11 cellular contexts compared by ENCODE assay signal in genomic region chr13:36154567-36155231, GRCh38. TPM values are rescaled to one million over a fixed set of nuclear protein-coding genes. Genes with fewer than 3 reads are reported as not detected.
DNase-seq lines count a peak whose midpoint lies in the region; ATAC-seq, FAIRE-seq and TF ChIP-seq lines count a peak whose summit lies in the region.
"Had no signal": no experiment of that assay in that cellular context is flagged by ENCODE, and none has a peak within 500 bp of the region (broad histone marks: within the 10 kb centered on the region; RNA-seq: fewer than 3 reads in every experiment).

No MANE protein-coding gene starts in this region.

- H2BK5ac ChIP-seq in H9 (ENCODE audit: insufficient read length, low read length) (no peak overlapping the region), H1 (ENCODE audit: low read depth, low read length) (no peak overlapping the region)

- no peak for TF ChIP-seq POLR2A in H1 (IDR thresholded peaks at IDR 0.05; ENCODE audit: control extremely low read depth in 1 of 2, low read depth in 2 of 2, low read length in 2 of 2)

- no peaks in the 10 kb centered on the region for H3K27me3 ChIP-seq in H9 (ENCODE audit: insufficient read depth, low read length)
- H3K27me3 ChIP-seq in H1 (replicated peaks in 1 of 4; ENCODE audit: control insufficient read depth in 3 of 4, extremely low read depth in 1 of 4, insufficient read depth in 3 of 4, low read length in 3 of 4): peaks cover 0 to 3% (median 0%) of the 10 kb centered on the region in 4 experiments; a peak in 1 of 7 replicates
- H3K27me3 ChIP-seq in kidney epithelial cell (ENCODE audit: control insufficient read depth, insufficient read depth, low read length): no peaks in the 10 kb centered on the region

- no peak overlapping the region for H3K23ac ChIP-seq in H9 (ENCODE audit: insufficient read length, low read depth, low read length)
- no peak overlapping the region for H3K23ac ChIP-seq in H1 (ENCODE audit: insufficient read length)

- TF ChIP-seq RAD21 in H1 (IDR thresholded peaks at IDR 0.05 in 1 of 2, conservative IDR thresholded peaks at IDR 0.05 in 1 of 2; ENCODE audit: low read depth in 2 of 2, low read length in 2 of 2): peak in 1 of 2 experiments; percentile 28; a peak in 1 of 4 replicates

- H4K20me1 ChIP-seq in H9 (ENCODE audit: control insufficient read depth, insufficient read depth, insufficient read length): no peaks in the 10 kb centered on the region
- H4K20me1 ChIP-seq in H1 (replicated peaks in 1 of 2; ENCODE audit: control insufficient read depth in 1 of 2, insufficient read depth in 2 of 2, low read length in 2 of 2): no peaks in the 10 kb centered on the region

- no peak overlapping the region for H4K8ac ChIP-seq in H9 (replicated peaks; ENCODE audit: insufficient read length, low read depth, low read length)
- H4K8ac ChIP-seq in H1 (ENCODE audit: extremely low read depth, insufficient read depth, low read length): no peak overlapping the region; the same call in 1 of the 2 replicates

- peaks cover 3 to 9% of the 10 kb centered on the region in 2 experiments; a peak in 3 of 5 replicates for H3K9me3 Mint-ChIP-seq in H9

- H3K27ac Mint-ChIP-seq in H9: no peak overlapping the region
- H3K27ac Mint-ChIP-seq: activated T-helper 2 cell treated with anti-CD3 and anti-CD28 coated beads, Interferon-gamma antibody, Interleukin-2, Interleukin-4, amounts not matched to agents 10 μg/mL and 5 μg/mL and 100 μg/mL, durations not matched to agents 14 hours and 24 hours and 36 hours had no signal

- peaks cover 26% of the 10 kb centered on the region for H3K27me3 Mint-ChIP-seq in H9 (ENCODE audit: low read depth)

- H3T11ph ChIP-seq in H9 (ENCODE audit: low read length): no peak overlapping the region

- H2BK12ac ChIP-seq in H9 (ENCODE audit: insufficient read length, low read depth, low read length): no peak overlapping the region
- no peak overlapping the region for H2BK12ac ChIP-seq in H1 (ENCODE audit: low read depth, low read length)

- peaks cover 2 to 6% of the 10 kb centered on the region in 2 experiments for H3K4me1 Mint-ChIP-seq in H9
- H3K4me1 Mint-ChIP-seq: stimulated activated naive CD8-positive, alpha-beta T cell treated with anti-CD3 and anti-CD28 coated beads, Interleukin-15, amount 100 ng/mL, for 72 hours had no signal

- FAIRE-seq in H1 (lab: Jason Lieb, UNC): no peak
- FAIRE-seq: keratinocyte had no signal

- no peaks in the 10 kb centered on the region for H3K79me1 ChIP-seq in H9 (ENCODE audit: insufficient read depth, low read depth, low read length, poor library complexity, severe bottlenecking)
- H3K79me1 ChIP-seq in H1 (ENCODE audit: low read depth, low read length): no peaks in the 10 kb centered on the region

- no peaks in the 10 kb centered on the region for H3K9me3 ChIP-seq in H9 (ENCODE audit: control insufficient read depth, low read depth, low read length)
- 0 out of 4 replicates have a peak, but pooled peaks cover 0 to 2% of the 10 kb centered on the region in 2 experiments for H3K9me3 ChIP-seq in H1 (ENCODE audit: insufficient read depth in 2 of 2, low read depth in 1 of 2, low read length in 1 of 2)

- H3K4me1 ChIP-seq in H9 (ENCODE audit: insufficient read depth, low read length): no peaks in the 10 kb centered on the region
- H3K4me1 ChIP-seq in H1 (replicated peaks in 1 of 4; ENCODE audit: control insufficient read depth in 3 of 4, insufficient read depth in 4 of 4, low read length in 3 of 4): no peaks in the 10 kb centered on the region

- intact Hi-C loops in sciatic nerve (cut with DNase I): no loop called here

- peak overlapping the region; percentile 49 to 77 for H3K4me3 Mint-ChIP-seq in H9
- H3K4me3 Mint-ChIP-seq: stimulated activated naive CD8-positive, alpha-beta T cell treated with anti-CD3 and anti-CD28 coated beads, Interleukin-15, amount 100 ng/mL, for 72 hours had no signal

- CTCF ChIA-PET in H1 (lab: Charles Lee; ENCODE audit: partially characterized antibody): interaction anchor here (1.2 kb wide), 2 partner anchors 12 to 120 kb away, joined by 3 read pairs; no protein-coding TSS in a partner anchor

- no peak overlapping the region for H2AFZ ChIP-seq in H9 (ENCODE audit: low read length)
- H2AFZ ChIP-seq in H1 (ENCODE audit: low read length): peak overlapping the region; percentile 47

- WGBS in H9 (ENCODE audit: extremely low coverage, insufficient read length, low lambda C conversion rate): no CpG with 5 or more reads among the region's 34 CpGs
- WGBS in H1 (ENCODE audit: extremely low coverage in 1 of 2, insufficient coverage in 1 of 2, insufficient read length in 1 of 2, insufficient replicate concordance in 2 of 2, low coverage in 1 of 2, low lambda C conversion rate in 2 of 2, missing lambda C conversion rate in 1 of 2), 2 experiments: 20% methylated on average over 33 of the region's 34 CpGs; no CpG with 5 or more reads in 1 of the 2 experiments

- POLR2A ChIA-PET in H1 (lab: Charles Lee; ENCODE audit: partially characterized antibody): interaction anchor here (0.5 kb wide), 1 partner anchor 69 kb away, joined by 3 read pairs; no protein-coding TSS in a partner anchor

- no peak overlapping the region for H3K27ac ChIP-seq in H9 (ENCODE audit: insufficient read length, low read depth, low read length)
- no peak overlapping the region for H3K27ac ChIP-seq in H1 (ENCODE audit: low read depth, low read length)

- DNase-seq in H9: peak; percentile 60
- DNase-seq in H1 (ENCODE audit: low read depth in 1 of 2, low spot score in 2 of 2): peak in 1 of 2 experiments; percentile 69
- no peak for DNase-seq in kidney epithelial cell (ENCODE audit: low read depth)
- DNase-seq in sciatic nerve (ENCODE audit: low spot score): no peak
- DNase-seq in GDM1 (lab: John Stamatoyannopoulos, UW): no peak
- no peak for DNase-seq in SHP77 treated with DMSO at 0.1 percent for 48 hours (lab: John Stamatoyannopoulos, UW)
- DNase-seq: stimulated activated naive CD8-positive, alpha-beta T cell treated with anti-CD3 and anti-CD28 coated beads, Interleukin-15, amount 100 ng/mL, for 72 hours had no signal

- H4K5ac ChIP-seq in H9 (ENCODE audit: insufficient read length, low read depth, low read length): no peak overlapping the region
- no peak overlapping the region for H4K5ac ChIP-seq in H1 (ENCODE audit: insufficient read length, low read depth, low read length)

- H2BK15ac ChIP-seq in H9 (ENCODE audit: low read depth, low read length) (no peak overlapping the region), H1 (ENCODE audit: low read length) (no peak overlapping the region)

- no peak overlapping the region for H3K56ac ChIP-seq in H9 (ENCODE audit: insufficient read length, low read depth, low read length)
- no peak overlapping the region for H3K56ac ChIP-seq in H1 (replicated peaks; ENCODE audit: insufficient read length, low read depth, low read length)

- H3K36me3 Mint-ChIP-seq in H9 (ENCODE audit: insufficient read depth in 1 of 3, low read depth in 3 of 3): peaks cover 0 to 3% (median 0%) of the 10 kb centered on the region in 3 experiments; a peak in 2 of 7 replicates

- no peak overlapping the region for H2AK5ac ChIP-seq in H9 (ENCODE audit: insufficient read length, low read length)
- H2AK5ac ChIP-seq in H1 (ENCODE audit: low read depth, low read length): no peak overlapping the region

- H3K14ac ChIP-seq in H9 (ENCODE audit: insufficient read depth, low read length): no peak overlapping the region
- no peak overlapping the region for H3K14ac ChIP-seq in H1 (ENCODE audit: insufficient read length)

- no peak overlapping the region for H2BK20ac ChIP-seq in H9 (ENCODE audit: low read depth, low read length, poor library complexity, severe bottlenecking)
- H2BK20ac ChIP-seq in H1 (ENCODE audit: low read length): no peak overlapping the region

- no peaks in the 10 kb centered on the region for H3K36me3 ChIP-seq in H1 (ENCODE audit: control insufficient read depth in 2 of 4, insufficient read depth in 4 of 4, low read length in 3 of 4)
- H3K36me3 ChIP-seq in kidney epithelial cell (ENCODE audit: control insufficient read depth, insufficient read depth, low read length): no peaks in the 10 kb centered on the region

- H3K9ac ChIP-seq in H9 (ENCODE audit: extremely low read depth, insufficient read length, low read length) (no peak overlapping the region), H1 (replicated peaks in 1 of 4; ENCODE audit: extremely low read depth in 1 of 4, low read depth in 3 of 4, low read length in 3 of 4) (no peak overlapping the region)

- H4K91ac ChIP-seq in H9 (ENCODE audit: insufficient read length, low read depth, low read length) (no peak overlapping the region), H1 (replicated peaks; ENCODE audit: insufficient read length, low read length) (no peak overlapping the region)

- H3K79me2 ChIP-seq in H9 (ENCODE audit: insufficient read depth, low read length) (no peaks in the 10 kb centered on the region), H1 (ENCODE audit: control insufficient read depth in 1 of 2, insufficient read depth in 2 of 2, low read length in 2 of 2) (no peaks in the 10 kb centered on the region)

- peak overlapping the region; percentile 43 for H3K4me2 ChIP-seq in H9 (ENCODE audit: insufficient read depth, insufficient read length, low read length)
- peak overlapping the region; percentile 61 for H3K4me2 ChIP-seq in H1 (ENCODE audit: insufficient read depth in 1 of 2, low read depth in 2 of 2, low read length in 2 of 2)

- TF ChIP-seq CTCF in H9 (conservative IDR thresholded peaks at IDR 0.05): peak; percentile 20; the same call in 1 of the 3 replicates
- TF ChIP-seq CTCF in H1 (IDR thresholded peaks at IDR 0.05; ENCODE audit: control extremely low read depth in 1 of 3, insufficient read depth in 1 of 3, low read depth in 1 of 3, low read length in 3 of 3): no peak; a peak in 1 of 4 replicates
- TF ChIP-seq CTCF in kidney epithelial cell (IDR thresholded peaks at IDR 0.05; ENCODE audit: insufficient read depth, low read length, poor library complexity, severe bottlenecking): no peak

- H2BK120ac ChIP-seq in H9 (ENCODE audit: low read depth, low read length, poor library complexity, severe bottlenecking) (no peak overlapping the region), H1 (replicated peaks; ENCODE audit: low read depth, low read length) (no peak overlapping the region)

- H3K18ac ChIP-seq in H9 (ENCODE audit: insufficient read length, low read depth, low read length) (no peak overlapping the region), H1 (ENCODE audit: extremely low read depth, low read length) (no peak overlapping the region)

- peak; percentile 51 for ATAC-seq in sciatic nerve
- no peak for ATAC-seq in GM18861 (IDR thresholded peaks at IDR 0.05; ENCODE audit: unreplicated experiment)
- ATAC-seq in GM19455 (IDR thresholded peaks at IDR 0.05; ENCODE audit: unreplicated experiment): no peak
- ATAC-seq: stimulated activated naive CD8-positive, alpha-beta T cell treated with anti-CD3 and anti-CD28 coated beads, Interleukin-15, amount 100 ng/mL, for 72 hours had no signal

- H3K23me2 ChIP-seq in H9 (ENCODE audit: insufficient read length, low read depth, low read length, poor library complexity, severe bottlenecking): peaks cover 4% of the 10 kb centered on the region
- peaks cover 3% of the 10 kb centered on the region; the same call in 1 of the 2 replicates for H3K23me2 ChIP-seq in H1 (ENCODE audit: low read depth, low read length)

- H3K4me3 ChIP-seq in H1 (ENCODE audit: extremely low read depth in 1 of 4, insufficient read depth in 2 of 4, low read depth in 3 of 4, low read length in 4 of 4) (peak overlapping the region in 3 of 4 experiments; percentile 17 to 47 (median 18); a peak in 5 of 8 replicates), kidney epithelial cell (ENCODE audit: low read depth, low read length) (peak overlapping the region; percentile 17)

- H3K4ac ChIP-seq in H9 (ENCODE audit: low read depth, low read length) (no peak overlapping the region), H1 (replicated peaks; ENCODE audit: insufficient read length, low read depth, low read length) (no peak overlapping the region)

- TF ChIP-seq EP300 in H1 (IDR thresholded peaks at IDR 0.05; ENCODE audit: borderline replicate concordance in 1 of 2, low read depth in 2 of 2, low read length in 2 of 2): no peak

RNA-seq across cellular contexts. Expression of gene DCLK1, which starts 23.5 kb away (rescaled TPM):
- total RNA-seq in H9 (2021): 35.8 and 36.2 TPM in 2 replicates
- total RNA-seq in H1 (2021; fragmentation: NEBNext Ultra II Directional; extraction: Animal tissue kit (Norgen Biotek cat#: 25700)): 38.7 and 41.0 TPM in 2 replicates
- polyA plus RNA-seq in H1 (2011; rRNA removed): 16.6 and 22.8 TPM in 2 replicates
- polyA plus RNA-seq in H1 (2011; cell fraction: cytosol; rRNA removed): 25.4 TPM
- polyA plus RNA-seq in H1 (2011; cell fraction: nucleus; rRNA removed): 18.8 TPM
- polyA plus RNA-seq in H1 (2012, experiment 1 of 2): 21.8 to 29.0 TPM (median 24.8 TPM) in 4 replicates
- polyA plus RNA-seq in H1 (2012, experiment 2 of 2): 2.4 TPM
- polyA plus RNA-seq in H1 (2013, experiment 1 of 2): 22.6 TPM
- 21.6 TPM for polyA plus RNA-seq in H1 (2013, experiment 2 of 2)
- polyA minus RNA-seq in H1 (2011; rRNA and poly(A)+ RNA removed): 42.0 and 54.1 TPM in 2 replicates
- 21.0 TPM for polyA minus RNA-seq in H1 (2011; cell fraction: cytosol; rRNA and poly(A)+ RNA removed)
- polyA minus RNA-seq in H1 (2011; cell fraction: nucleus; rRNA and poly(A)+ RNA removed): 53.3 TPM
- 2.9 and 3.4 TPM in 2 replicates for total RNA-seq in kidney epithelial cell
- total RNA-seq in sciatic nerve: 55.5 TPM
- total RNA-seq: activated T-helper 2 cell treated with anti-CD3 and anti-CD28 coated beads, Interferon-gamma antibody, Interleukin-2, Interleukin-4, amounts not matched to agents 10 μg/mL and 5 μg/mL and 100 μg/mL, durations not matched to agents 14 hours and 24 hours and 36 hours had no signal

RNA-seq across cellular contexts. Expression of gene SOHLH2, which starts 59.7 kb away (rescaled TPM):
- total RNA-seq in H9 (2021) (0.92 and 1.3 TPM in 2 replicates), kidney epithelial cell (0.07 TPM in 1 of 2 replicates, not detected in the other), sciatic nerve (0.36 TPM)
- 9.7 and 10.3 TPM in 2 replicates for total RNA-seq in H1 (2021; fragmentation: NEBNext Ultra II Directional; extraction: Animal tissue kit (Norgen Biotek cat#: 25700))
- 6.1 and 6.8 TPM in 2 replicates for polyA plus RNA-seq in H1 (2011; rRNA removed)
- 7.7 TPM for polyA plus RNA-seq in H1 (2011; cell fraction: cytosol; rRNA removed)
- 9.7 TPM for polyA plus RNA-seq in H1 (2011; cell fraction: nucleus; rRNA removed)
- 3.5 to 6.8 TPM (median 5.1 TPM) in 4 replicates for polyA plus RNA-seq in H1 (2012, experiment 1 of 2)
- 0.42 TPM for polyA plus RNA-seq in H1 (2012, experiment 2 of 2)
- 8.1 TPM for polyA plus RNA-seq in H1 (2013, experiment 1 of 2)
- 8.0 TPM for polyA plus RNA-seq in H1 (2013, experiment 2 of 2)
- polyA minus RNA-seq in H1 (2011; rRNA and poly(A)+ RNA removed): 4.6 and 8.8 TPM in 2 replicates
- polyA minus RNA-seq in H1 (2011; cell fraction: cytosol; rRNA and poly(A)+ RNA removed): 2.0 TPM
- polyA minus RNA-seq in H1 (2011; cell fraction: nucleus; rRNA and poly(A)+ RNA removed): 20.3 TPM
- total RNA-seq: activated T-helper 2 cell treated with anti-CD3 and anti-CD28 coated beads, Interferon-gamma antibody, Interleukin-2, Interleukin-4, amounts not matched to agents 10 μg/mL and 5 μg/mL and 100 μg/mL, durations not matched to agents 14 hours and 24 hours and 36 hours had no signal
- polyA plus RNA-seq: keratinocyte had no signal
